Comparison of ENCODE assay signal across 20 cellular contexts in genomic region chr2:215493370-215493769, GRCh38.
"Had no signal": no experiment of that assay in that cellular context is flagged by ENCODE, and none has a peak within 500 bp of the region (broad histone marks: within the 10 kb centered on the region; RNA-seq: fewer than 3 reads in every experiment).

No MANE protein-coding gene starts in this region.

- H3K4me2 ChIP-seq: hepatocyte had no signal

- H3K27me3 ChIP-seq: dorsolateral prefrontal cortex, gastrocnemius medialis, hepatocyte, pancreas, right lobe of liver, thyroid gland had no signal

- DNase-seq: cortex of kidney; dorsolateral prefrontal cortex; effector CD4-positive, alpha-beta T cell; gastrocnemius medialis; head of caudate nucleus; left colon; left ventricle myocardium superior; natural killer cell; pancreas; right lobe of liver; small intestine; stimulated activated CD4-positive, alpha-beta T cell treated with anti-CD3 and anti-CD28 coated beads, Interleukin-15, amount 100 ng/mL, for 24 hours; stimulated activated CD4-positive, alpha-beta T cell treated with anti-CD3 and anti-CD28 coated beads, Interleukin-2, amount 100 ng/mL, for 48 hours; stimulated activated naive B cell treated with anti-CD40 and anti-IgM and Interleukin-4, amounts not matched to agents 10 μg/mL and 1 μg/mL and 100 μg/mL, for 72 hours; thyroid gland had no signal

- H3K9me3 Mint-ChIP-seq: natural killer cell; stimulated activated naive CD8-positive, alpha-beta T cell treated with anti-CD3 and anti-CD28 coated beads, Interleukin-15, Interleukin-2, amounts not matched to agents 100 ng/mL and 50 ng/mL, for 24 hours had no signal

- H3K9me3 ChIP-seq: gastrocnemius medialis, pancreas, right lobe of liver, thyroid gland had no signal

- H3K36me3 ChIP-seq: gastrocnemius medialis, pancreas, right lobe of liver, thyroid gland had no signal

- H3K4me1 ChIP-seq: gastrocnemius medialis, pancreas, right lobe of liver, thyroid gland had no signal

- H3K36me3 Mint-ChIP-seq: memory B cell; natural killer cell; stimulated activated naive B cell treated with anti-CD40 and anti-IgM and Interleukin-4, amounts not matched to agents 10 μg/mL and 1 μg/mL and 100 μg/mL, for 72 hours; type B pancreatic cell had no signal

- H3K4me3 Mint-ChIP-seq: memory B cell; natural killer cell; stimulated activated naive B cell treated with anti-CD40 and anti-IgM and Interleukin-4, amounts not matched to agents 10 μg/mL and 1 μg/mL and 100 μg/mL, for 72 hours; stimulated activated naive CD8-positive, alpha-beta T cell treated with anti-CD3 and anti-CD28 coated beads, Interleukin-15, Interleukin-2, amounts not matched to agents 100 ng/mL and 50 ng/mL, for 24 hours; type B pancreatic cell had no signal

- H3K27ac Mint-ChIP-seq: memory B cell; natural killer cell; stimulated activated naive B cell treated with anti-CD40 and anti-IgM and Interleukin-4, amounts not matched to agents 10 μg/mL and 1 μg/mL and 100 μg/mL, for 72 hours; stimulated activated naive CD8-positive, alpha-beta T cell treated with anti-CD3 and anti-CD28 coated beads, Interleukin-15, Interleukin-2, amounts not matched to agents 100 ng/mL and 50 ng/mL, for 24 hours; type B pancreatic cell had no signal

- H3K27me3 Mint-ChIP-seq: type B pancreatic cell had no signal

- H3K4me3 ChIP-seq: dorsolateral prefrontal cortex, gastrocnemius medialis, hepatocyte, lung, pancreas, right lobe of liver, thyroid gland had no signal

- H3K27ac ChIP-seq: dorsolateral prefrontal cortex, gastrocnemius medialis, hepatocyte, pancreas, right lobe of liver, thyroid gland had no signal

- H3K4me1 Mint-ChIP-seq: memory B cell; natural killer cell; stimulated activated naive B cell treated with anti-CD40 and anti-IgM and Interleukin-4, amounts not matched to agents 10 μg/mL and 1 μg/mL and 100 μg/mL, for 72 hours had no signal

- H2AFZ ChIP-seq: hepatocyte had no signal

- H3K79me2 ChIP-seq: hepatocyte had no signal
